ENCODE assay signal across 9 cellular contexts in the genomic region with DNA sequence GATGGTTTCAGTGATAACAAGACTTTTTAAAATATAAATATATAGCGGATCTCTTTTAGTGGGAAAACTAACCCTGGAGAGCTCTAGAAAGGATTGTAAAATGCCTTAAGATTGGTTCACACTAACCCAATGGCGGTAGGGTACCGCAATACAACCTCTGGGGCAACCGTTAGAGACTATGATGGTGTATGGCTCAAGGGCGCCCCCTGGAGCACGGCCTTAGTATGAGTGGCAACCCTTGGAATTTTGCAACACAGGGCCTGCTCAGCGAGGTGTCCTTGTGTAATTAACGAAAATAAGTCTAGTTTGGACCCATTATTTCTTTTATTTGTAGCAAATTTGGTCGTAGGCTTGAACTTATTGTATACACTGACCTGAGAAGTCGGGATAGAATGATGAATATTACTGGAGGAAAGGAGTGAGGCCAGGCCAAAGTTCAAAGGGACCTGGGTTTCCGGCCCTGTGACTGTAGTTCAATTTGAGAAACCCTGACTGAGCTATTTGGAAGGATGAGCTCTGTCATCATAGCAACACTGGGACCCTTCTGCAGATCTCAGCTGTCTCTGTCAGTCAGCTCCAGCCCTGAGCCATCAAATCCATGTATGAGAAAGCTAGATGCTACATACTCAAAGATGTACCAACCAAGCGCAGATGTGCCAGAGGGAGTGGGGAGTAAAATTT. TPM values are rescaled to one million over a fixed set of nuclear protein-coding genes. Genes with fewer than 3 reads are reported as not detected.
A peak's percentile ranks its signal among the peaks of the same experiment; 100 is the strongest.
DNase-seq lines count a peak whose midpoint lies in the region; ATAC-seq, FAIRE-seq and TF ChIP-seq lines count a peak whose summit lies in the region.
"Had no signal": no experiment of that assay in that cellular context is flagged by ENCODE, and none has a peak within 500 bp of the region (broad histone marks: within the 10 kb centered on the region; RNA-seq: fewer than 3 reads in every experiment).

No MANE protein-coding gene starts in this region.

- peak; percentile 63 for FAIRE-seq in HTR-8/SVneo (lab: Jason Lieb, UNC)

- no peaks in the 10 kb centered on the region for H3K27me3 ChIP-seq in brain microvascular endothelial cell (replicated peaks)

- DNase-seq in EL (peak; percentile 46), HTR-8/SVneo (ENCODE audit: insufficient read length, low spot score) (peak; percentile 31), brain microvascular endothelial cell (peak; percentile 51), left lobe of liver (ENCODE audit: low spot score) (peak; percentile 61), ureter (ENCODE audit: low spot score) (no peak)
- peak; percentile 62 for DNase-seq in stimulated activated CD8-positive, alpha-beta memory T cell treated with anti-CD3 and anti-CD28 coated beads, Interleukin-12 subunit alpha, Interleukin-12 subunit beta, amount 100 ng/mL, for 4 hours (ENCODE audit: low read depth)

- no peak overlapping the region for H3K4me3 ChIP-seq in brain microvascular endothelial cell (ENCODE audit: low read depth, low read length)

- H3K36me3 ChIP-seq in brain microvascular endothelial cell (replicated peaks): no peaks in the 10 kb centered on the region

- ATAC-seq in GM21447 (IDR thresholded peaks at IDR 0.05; ENCODE audit: unreplicated experiment): peak; percentile 93
- ATAC-seq in left lobe of liver: peak; percentile 99

- H3K27ac ChIP-seq in VCaP (no peak overlapping the region), brain microvascular endothelial cell (no peak overlapping the region)
- H3K27ac ChIP-seq: epithelial cell of prostate had no signal

- peak; percentile 74 for TF ChIP-seq CTCF in VCaP (conservative IDR thresholded peaks at IDR 0.05)
- peak; percentile 93 for TF ChIP-seq CTCF in brain microvascular endothelial cell (IDR thresholded peaks at IDR 0.05; ENCODE audit: low read depth, low read length, missing control alignments)

- in situ Hi-C loops in brain microvascular endothelial cell (cut with HindIII; ENCODE audit: low pct_ligation_motif_present, low sequenced_read_pairs): no loop called here

RNA-seq across cellular contexts. Expression of gene CAMK4, which starts 54.8 kb away (rescaled TPM):
- 2.7 TPM for total RNA-seq in left lobe of liver
- 3.0 TPM for total RNA-seq in ureter
